Comparison of ENCODE assay signal across 8 cellular contexts in genomic region chr1:198656500-198656932, GRCh38. TPM values are rescaled to one million over a fixed set of nuclear protein-coding genes. Genes with fewer than 3 reads are reported as not detected.
DNase-seq lines count a peak whose midpoint lies in the region; TF ChIP-seq lines count a peak whose summit lies in the region.

No MANE protein-coding gene starts in this region.

- H3K9ac ChIP-seq in H9 (ENCODE audit: extremely low read depth, insufficient read length, low read length) = no peak overlapping the region

- H3K4ac ChIP-seq in H9 (ENCODE audit: low read depth, low read length) = no peak overlapping the region

- H3K9me3 ChIP-seq in BE2C (no peaks in the 10 kb centered on the region), H9 (ENCODE audit: control insufficient read depth, low read depth, low read length) (no peaks in the 10 kb centered on the region)

- no peak overlapping the region for H3K14ac ChIP-seq in H9 (ENCODE audit: insufficient read depth, low read length)

- H3K27me3 ChIP-seq in BE2C (no peaks in the 10 kb centered on the region), H9 (ENCODE audit: insufficient read depth, low read length) (no peaks in the 10 kb centered on the region), H7 (ENCODE audit: control insufficient read depth, insufficient read depth, low read length) (no peaks in the 10 kb centered on the region)

- no peak overlapping the region for H2BK5ac ChIP-seq in H9 (ENCODE audit: insufficient read length, low read length)

- no peak overlapping the region for H3K23ac ChIP-seq in H9 (ENCODE audit: insufficient read length, low read depth, low read length)

- H3K56ac ChIP-seq in H9 (ENCODE audit: insufficient read length, low read depth, low read length) = no peak overlapping the region

- no peak overlapping the region for H2AK5ac ChIP-seq in H9 (ENCODE audit: insufficient read length, low read length)

- no peaks in the 10 kb centered on the region for H3K27me3 Mint-ChIP-seq in H9 (ENCODE audit: low read depth)
- no peaks in the 10 kb centered on the region for H3K27me3 Mint-ChIP-seq in T-helper 2 cell treated with Interferon-gamma antibody and Interleukin-4, amounts not matched to agents 5 μg/mL and 100 μg/mL, for 36 hours (ENCODE audit: low read depth)

- peaks cover 19 to 26% of the 10 kb centered on the region in 2 experiments for H3K4me1 Mint-ChIP-seq in H9
- peaks cover 65% of the 10 kb centered on the region for H3K4me1 Mint-ChIP-seq in T-helper 2 cell treated with Interferon-gamma antibody and Interleukin-4, amounts not matched to agents 5 μg/mL and 100 μg/mL, for 36 hours (ENCODE audit: low read depth)

- H3K36me3 Mint-ChIP-seq in H9 (ENCODE audit: insufficient read depth in 1 of 3, low read depth in 3 of 3) = no peaks in the 10 kb centered on the region
- peaks cover 45% of the 10 kb centered on the region for H3K36me3 Mint-ChIP-seq in T-helper 2 cell treated with Interferon-gamma antibody and Interleukin-4, amounts not matched to agents 5 μg/mL and 100 μg/mL, for 36 hours (ENCODE audit: low read depth)

- peaks cover 18% of the 10 kb centered on the region for H3K4me1 ChIP-seq in BE2C
- H3K4me1 ChIP-seq in H9 (ENCODE audit: insufficient read depth, low read length) = no peaks in the 10 kb centered on the region; the same call in 1 of the 2 replicates

- H2BK120ac ChIP-seq in H9 (ENCODE audit: low read depth, low read length, poor library complexity, severe bottlenecking) = no peak overlapping the region

- no peak overlapping the region for H2BK15ac ChIP-seq in H9 (ENCODE audit: low read depth, low read length)

- no peaks in the 10 kb centered on the region for H4K20me1 ChIP-seq in H9 (ENCODE audit: control insufficient read depth, insufficient read depth, insufficient read length)

- H4K91ac ChIP-seq in H9 (ENCODE audit: insufficient read length, low read depth, low read length) = no peak overlapping the region

- no peak overlapping the region for H3K18ac ChIP-seq in H9 (ENCODE audit: insufficient read length, low read depth, low read length)

- no peak overlapping the region for H2BK20ac ChIP-seq in H9 (ENCODE audit: low read depth, low read length, poor library complexity, severe bottlenecking)

- no peak overlapping the region for H3K27ac ChIP-seq in H9 (ENCODE audit: insufficient read length, low read depth, low read length)

- H3T11ph ChIP-seq in H9 (ENCODE audit: low read length) = no peak overlapping the region

- no peaks in the 10 kb centered on the region for H3K23me2 ChIP-seq in H9 (ENCODE audit: insufficient read length, low read depth, low read length, poor library complexity, severe bottlenecking)

- peak; percentile 27 for DNase-seq in BE2C
- no peak for DNase-seq in H9
- peak; percentile 81 for DNase-seq in T-helper 2 cell treated with Interferon-gamma antibody and Interleukin-4, amounts not matched to agents 5 μg/mL and 100 μg/mL, for 36 hours (ENCODE audit: low spot score)
- peak; percentile 93 for DNase-seq in central memory CD4-positive, alpha-beta T cell
- peak; percentile 60 to 68 (median 68) for DNase-seq in stimulated activated CD4-positive, alpha-beta T cell treated with anti-CD3 and anti-CD28 coated beads, Interleukin-12 subunit alpha, Interleukin-12 subunit beta, amount 100 ng/mL, for 48 hours (ENCODE audit: low read depth in 2 of 3, low spot score in 1 of 3)
- DNase-seq in NCI-H1694 (lab: John Stamatoyannopoulos, UW) = no peak
- DNase-seq in cerebellum (ENCODE audit: low spot score) = no peak
- DNase-seq in H7 = no peak

- TF ChIP-seq CTCF in BE2C (IDR thresholded peaks at IDR 0.05; ENCODE audit: low read depth, low read length) (no peak), H9 (conservative IDR thresholded peaks at IDR 0.05) (no peak)

- H2BK12ac ChIP-seq in H9 (ENCODE audit: insufficient read length, low read depth, low read length) = no peak overlapping the region

- no peak overlapping the region for H3K4me2 ChIP-seq in H9 (ENCODE audit: insufficient read depth, insufficient read length, low read length)

- WGBS in H9 (ENCODE audit: extremely low coverage, insufficient read length, low lambda C conversion rate) = no CpG with 5 or more reads among the region's 4 CpGs

- no peak overlapping the region for H3K4me3 ChIP-seq in BE2C (ENCODE audit: low read depth, low read length)
- H3K4me3 ChIP-seq in H7 (ENCODE audit: insufficient read depth, low read depth, low read length) = no peak overlapping the region

- no peak overlapping the region for H4K5ac ChIP-seq in H9 (ENCODE audit: insufficient read length, low read depth, low read length)

- H3K79me1 ChIP-seq in H9 (ENCODE audit: insufficient read depth, low read depth, low read length, poor library complexity, severe bottlenecking) = no peaks in the 10 kb centered on the region

- no peak overlapping the region for H4K8ac ChIP-seq in H9 (replicated peaks; ENCODE audit: insufficient read length, low read depth, low read length)

- H3K36me3 ChIP-seq in BE2C = no peaks in the 10 kb centered on the region
- H3K36me3 ChIP-seq in H7 (replicated peaks; ENCODE audit: control insufficient read depth, insufficient read depth, low read length) = no peaks in the 10 kb centered on the region

- H3K27ac Mint-ChIP-seq in H9 = peak overlapping the region in 2 of 3 experiments; percentile 75 to 87; a peak in 3 of 7 replicates
- H3K27ac Mint-ChIP-seq in T-helper 2 cell treated with Interferon-gamma antibody and Interleukin-4, amounts not matched to agents 5 μg/mL and 100 μg/mL, for 36 hours = peak overlapping the region; percentile 87

- H2AFZ ChIP-seq in H9 (ENCODE audit: low read length) = no peak overlapping the region

- H3K79me2 ChIP-seq in H9 (ENCODE audit: insufficient read depth, low read length) = no peaks in the 10 kb centered on the region

- H3K9me3 Mint-ChIP-seq in H9 = no peaks in the 10 kb centered on the region
- H3K9me3 Mint-ChIP-seq in T-helper 2 cell treated with Interferon-gamma antibody and Interleukin-4, amounts not matched to agents 5 μg/mL and 100 μg/mL, for 36 hours = no peaks in the 10 kb centered on the region

- H3K4me3 Mint-ChIP-seq in H9 = no peak overlapping the region
- peak overlapping the region; percentile 76 for H3K4me3 Mint-ChIP-seq in T-helper 2 cell treated with Interferon-gamma antibody and Interleukin-4, amounts not matched to agents 5 μg/mL and 100 μg/mL, for 36 hours

RNA-seq across cellular contexts. Expression of gene PTPRC, which starts 17.7 kb away (rescaled TPM):
- polyA plus RNA-seq in BE2C (2012; ENCODE audit: insufficient read depth, insufficient read length, low read depth) = 0.60 TPM
- total RNA-seq in H9 (2021) = not detected in 2 replicates
- total RNA-seq in cerebellum = 4.4 TPM
- not detected in 2 replicates for total RNA-seq in H7 (2014; rRNA removed; shearing (Covaris generic))

Comparison
In these comparisons a context has a peak if more than half of its experiments do, and no peak if none do; other contexts are left out.
1. DNase-seq: peak in BE2C (single experiment), T-helper 2 cell treated with Interferon-gamma antibody and Interleukin-4, amounts not matched to agents 5 μg/mL and 100 μg/mL, for 36 hours (single experiment), central memory CD4-positive, alpha-beta T cell (single experiment) and stimulated activated CD4-positive, alpha-beta T cell treated with anti-CD3 and anti-CD28 coated beads, Interleukin-12 subunit alpha, Interleukin-12 subunit beta, amount 100 ng/mL, for 48 hours (3 of 3); none in H9 (single experiment), NCI-H1694 (single experiment), cerebellum (single experiment) and H7 (single experiment).